ENCODE assay signal across 35 cellular contexts in the genomic region with DNA sequence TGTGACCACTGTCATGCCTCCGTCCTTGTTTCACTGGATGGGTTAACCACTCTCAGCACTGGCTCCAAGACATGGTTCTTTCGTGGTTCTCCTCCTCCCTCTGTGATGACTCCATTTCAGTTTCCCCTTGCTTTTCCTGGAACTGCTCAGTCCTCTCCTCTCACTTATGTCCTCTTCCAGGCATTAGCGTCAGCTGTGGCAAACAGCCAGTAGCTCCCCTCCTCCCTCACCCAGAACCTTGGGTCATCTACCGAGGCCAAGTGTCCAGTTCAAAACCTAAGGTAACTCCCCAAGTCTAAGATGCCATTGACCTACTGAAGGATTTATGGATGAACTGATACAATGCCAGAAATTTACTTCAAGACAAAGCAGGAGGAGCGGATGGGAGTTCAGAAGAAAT.
"Had no signal": no experiment of that assay in that cellular context is flagged by ENCODE, and none has a peak within 500 bp of the region (broad histone marks: within the 10 kb centered on the region; RNA-seq: fewer than 3 reads in every experiment).

No MANE protein-coding gene starts in this region.

- H3K27ac Mint-ChIP-seq: activated B cell treated with CpG ODN at 0.5 μM for 24 hours; activated CD4-positive, alpha-beta memory T cell treated with anti-CD3 and anti-CD28 coated beads, Interleukin-2, amount 10 ng/mL, durations not matched to agents 7 days and 5 days; activated naive CD4-positive, alpha-beta T cell treated with anti-CD3 and anti-CD28 coated beads, Interleukin-2, amount 10 ng/mL, durations not matched to agents 7 days and 5 days; activated naive CD8-positive, alpha-beta T cell; activated T-helper 1 cell treated with anti-CD3 and anti-CD28 coated beads, Interleukin-12 subunit alpha, Interleukin-12 subunit beta, Interleukin-2, Interleukin-4 antibody, amounts not matched to agents 30 ng/mL and 10 ng/mL and 1 ng/mL, durations not matched to agents 14 hours and 24 hours and 36 hours; activated T-helper 2 cell treated with anti-CD3 and anti-CD28 coated beads, Interferon-gamma antibody, Interleukin-2, Interleukin-4, amounts not matched to agents 10 μg/mL and 5 μg/mL and 100 μg/mL, durations not matched to agents 14 hours and 24 hours and 36 hours; dendritic cell treated with granulocyte-macrophage colony-stimulating factor and Interleukin-4, amounts not matched to agents 40 ng/mL and 50 ng/mL, for 4 days; T-cell; T-helper 1 cell treated with Interleukin-12 subunit alpha and Interleukin-12 subunit beta and Interleukin-4 antibody, amounts not matched to agents 30 μg/mL and 1 μg/mL, for 36 hours; T-helper 2 cell treated with Interferon-gamma antibody and Interleukin-4, amounts not matched to agents 5 μg/mL and 100 μg/mL, for 36 hours had no signal

- H3K36me3 ChIP-seq: WERI-Rb-1 had no signal

- DNase-seq: activated B cell treated with CpG ODN at 0.5 μM for 24 hours; activated CD4-positive, alpha-beta memory T cell treated with anti-CD3 and anti-CD28 coated beads, Interleukin-2, amount 10 ng/mL, durations not matched to agents 7 days and 5 days; activated CD4-positive, alpha-beta T cell treated with anti-CD3 and anti-CD28 coated beads for 48 hours; activated CD4-positive, alpha-beta T cell treated with anti-CD3 and anti-CD28 coated beads, Interleukin-2, amount 50 U/mL, for 4 hours; activated CD8-positive, alpha-beta memory T cell treated with anti-CD3 and anti-CD28 coated beads for 24 hours; activated effector memory CD4-positive, alpha-beta T cell treated with anti-CD3 and anti-CD28 coated beads, Interleukin-2, amount 50 U/mL, for 16 hours; activated naive CD4-positive, alpha-beta T cell; activated naive CD4-positive, alpha-beta T cell treated with anti-CD3 and anti-CD28 coated beads, Interleukin-2, amount 10 ng/mL, durations not matched to agents 7 days and 5 days; activated T-cell treated with anti-CD3 and anti-CD28 coated beads, Interleukin-2, amount 50 U/mL, for 4 hours; amniotic stem cell; anterior cingulate cortex; brain microvascular endothelial cell; dorsolateral prefrontal cortex; effector memory CD8-positive, alpha-beta T cell; esophagus squamous epithelium; foreskin fibroblast; head of caudate nucleus; SW 1271; T-cell; T1000; WERI-Rb-1 had no signal

- H3K27ac ChIP-seq: brain microvascular endothelial cell, coronary artery, dorsolateral prefrontal cortex, epithelial cell of prostate, esophagus squamous epithelium, WERI-Rb-1 had no signal

- H3K27me3 Mint-ChIP-seq: activated B cell treated with CpG ODN at 0.5 μM for 24 hours; activated CD4-positive, alpha-beta memory T cell treated with anti-CD3 and anti-CD28 coated beads, Interleukin-2, amount 10 ng/mL, durations not matched to agents 7 days and 5 days; activated naive CD4-positive, alpha-beta T cell treated with anti-CD3 and anti-CD28 coated beads, Interleukin-2, amount 10 ng/mL, durations not matched to agents 7 days and 5 days; activated naive CD8-positive, alpha-beta T cell; central memory CD8-positive, alpha-beta T cell; dendritic cell treated with granulocyte-macrophage colony-stimulating factor and Interleukin-4, amounts not matched to agents 40 ng/mL and 50 ng/mL, for 4 days; effector memory CD8-positive, alpha-beta T cell; T-cell had no signal

- H3K36me3 Mint-ChIP-seq: activated naive CD4-positive, alpha-beta T cell treated with anti-CD3 and anti-CD28 coated beads, Interleukin-2, amount 10 ng/mL, durations not matched to agents 7 days and 5 days had no signal

- H3K4me3 Mint-ChIP-seq: activated B cell treated with CpG ODN at 0.5 μM for 24 hours; activated CD4-positive, alpha-beta memory T cell treated with anti-CD3 and anti-CD28 coated beads, Interleukin-2, amount 10 ng/mL, durations not matched to agents 7 days and 5 days; activated naive CD4-positive, alpha-beta T cell treated with anti-CD3 and anti-CD28 coated beads, Interleukin-2, amount 10 ng/mL, durations not matched to agents 7 days and 5 days; activated naive CD8-positive, alpha-beta T cell; activated T-cell treated with anti-CD3 and anti-CD28 coated beads, Interleukin-2, amount 50 U/mL, for 4 hours; activated T-helper 1 cell treated with anti-CD3 and anti-CD28 coated beads, Interleukin-12 subunit alpha, Interleukin-12 subunit beta, Interleukin-2, Interleukin-4 antibody, amounts not matched to agents 30 ng/mL and 10 ng/mL and 1 ng/mL, durations not matched to agents 14 hours and 24 hours and 36 hours; central memory CD8-positive, alpha-beta T cell; dendritic cell treated with granulocyte-macrophage colony-stimulating factor and Interleukin-4, amounts not matched to agents 40 ng/mL and 50 ng/mL, for 4 days; effector memory CD8-positive, alpha-beta T cell; T-cell; T-helper 1 cell treated with Interleukin-12 subunit alpha and Interleukin-12 subunit beta and Interleukin-4 antibody, amounts not matched to agents 30 μg/mL and 1 μg/mL, for 36 hours; T-helper 2 cell treated with Interferon-gamma antibody and Interleukin-4, amounts not matched to agents 5 μg/mL and 100 μg/mL, for 36 hours had no signal

- H3K9me3 ChIP-seq: esophagus squamous epithelium had no signal

- ATAC-seq: activated CD4-positive, CD25-positive, alpha-beta regulatory T cell treated with anti-CD3 and anti-CD28 coated beads, Interleukin-2, amount 50 U/mL, for 24 hours; activated T-cell treated with anti-CD3 and anti-CD28 coated beads, Interleukin-2, amount 50 U/mL, for 4 hours; effector memory CD8-positive, alpha-beta T cell; T-cell had no signal

- H3K9me3 Mint-ChIP-seq: activated B cell treated with CpG ODN at 0.5 μM for 24 hours; activated CD4-positive, alpha-beta memory T cell treated with anti-CD3 and anti-CD28 coated beads, Interleukin-2, amount 10 ng/mL, durations not matched to agents 7 days and 5 days; activated naive CD4-positive, alpha-beta T cell treated with anti-CD3 and anti-CD28 coated beads, Interleukin-2, amount 10 ng/mL, durations not matched to agents 7 days and 5 days; activated T-cell treated with anti-CD3 and anti-CD28 coated beads, Interleukin-2, amount 50 U/mL, for 4 hours; activated T-helper 1 cell treated with anti-CD3 and anti-CD28 coated beads, Interleukin-12 subunit alpha, Interleukin-12 subunit beta, Interleukin-2, Interleukin-4 antibody, amounts not matched to agents 30 ng/mL and 10 ng/mL and 1 ng/mL, durations not matched to agents 14 hours and 24 hours and 36 hours; activated T-helper 2 cell treated with anti-CD3 and anti-CD28 coated beads, Interferon-gamma antibody, Interleukin-2, Interleukin-4, amounts not matched to agents 10 μg/mL and 5 μg/mL and 100 μg/mL, durations not matched to agents 14 hours and 24 hours and 36 hours; central memory CD8-positive, alpha-beta T cell; dendritic cell treated with granulocyte-macrophage colony-stimulating factor and Interleukin-4, amounts not matched to agents 40 ng/mL and 50 ng/mL, for 4 days; effector memory CD8-positive, alpha-beta T cell; T-cell; T-helper 1 cell treated with Interleukin-12 subunit alpha and Interleukin-12 subunit beta and Interleukin-4 antibody, amounts not matched to agents 30 μg/mL and 1 μg/mL, for 36 hours; T-helper 2 cell treated with Interferon-gamma antibody and Interleukin-4, amounts not matched to agents 5 μg/mL and 100 μg/mL, for 36 hours had no signal

- H3K27me3 ChIP-seq: brain microvascular endothelial cell, dorsolateral prefrontal cortex, esophagus squamous epithelium had no signal

- FAIRE-seq: astrocyte, bronchial epithelial cell, endothelial cell of umbilical vein, frontal cortex had no signal

- H3K4me1 Mint-ChIP-seq: central memory CD8-positive, alpha-beta T cell had no signal

- H3K4me3 ChIP-seq: coronary artery, dorsolateral prefrontal cortex, esophagus squamous epithelium had no signal
